Comparison of ENCODE assay signal across 1 cellular context in genomic region chr19:3762501-3763459, GRCh38.
TF ChIP-seq lines count a peak whose summit lies in the region.

Gene MRPL54, plus strand, starts transcription at chr19:3762682. Its CDS starts 19 bp downstream, at chr19:3762701.

TF ChIP-seq in K562, 482 proteins besides CTCF, POLR2A, EP300 and RAD21 (continued from another document and continues in another):
- TF ChIP-seq YY1 (IDR thresholded peaks at IDR 0.05; ENCODE audit: borderline replicate concordance in 1 of 3, control insufficient read depth in 1 of 3, extremely low read depth in 1 of 3, insufficient read depth in 3 of 3, insufficient read length in 1 of 3, insufficient replicate concordance in 2 of 3, low read depth in 1 of 3, low read length in 2 of 3) (peak in 2 of 3 experiments; percentile 81 to 86), CREB1 (IDR thresholded peaks at IDR 0.05) (peak; percentile 95), CREB1 (CRISPR knock-in tag; IDR thresholded peaks at IDR 0.05) (peak; percentile 91), E2F1 (CRISPR knock-in tag; IDR thresholded peaks at IDR 0.05) (0 out of 2 replicates have a peak, but pooled peaks have one; percentile 6), ZNF143 (CRISPR knock-in tag; IDR thresholded peaks at IDR 0.05) (peak; percentile 88), RUNX1 (IDR thresholded peaks at IDR 0.05; ENCODE audit: low read depth) (0 out of 2 replicates have a peak, but pooled peaks have one; percentile 10), ZNF717 (CRISPR knock-in tag; IDR thresholded peaks at IDR 0.05) (no peak), NFATC3 (IDR thresholded peaks at IDR 0.05) (0 out of 2 replicates have a peak, but pooled peaks have one; percentile 34), PTTG1 (tag; IDR thresholded peaks at IDR 0.05; ENCODE audit: low read depth) (no peak), GATAD2B (IDR thresholded peaks at IDR 0.05; ENCODE audit: borderline replicate concordance) (no peak), ZNF639 (CRISPR knock-in tag; conservative IDR thresholded peaks at IDR 0.05 in 1 of 2, IDR thresholded peaks at IDR 0.05 in 1 of 2) (peak in 1 of 2 experiments; percentile 0; a peak in 1 of 4 replicates), NBN (IDR thresholded peaks at IDR 0.05; ENCODE audit: low read depth) (peak; percentile 75), ZBED1 (IDR thresholded peaks at IDR 0.05) (no peak), ZNF23 (CRISPR knock-in tag; IDR thresholded peaks at IDR 0.05) (0 out of 2 replicates have a peak, but pooled peaks have one; percentile 26), JUNB (CRISPR knock-in tag; conservative IDR thresholded peaks at IDR 0.05) (no peak), POLR2AphosphoS2 (IDR thresholded peaks at IDR 0.05; ENCODE audit: low read length) (no peak), SRF (CRISPR knock-in tag; IDR thresholded peaks at IDR 0.05) (peak in 1 of 2 experiments; percentile 83; a peak in 2 of 4 replicates), SREBF2 (CRISPR knock-in tag; IDR thresholded peaks at IDR 0.05) (no peak), ZNF830 (CRISPR knock-in tag; IDR thresholded peaks at IDR 0.05) (no peak), ZKSCAN1 (IDR thresholded peaks at IDR 0.05; ENCODE audit: low read depth, low read length) (no peak), RCOR1 (IDR thresholded peaks at IDR 0.05; ENCODE audit: borderline replicate concordance in 1 of 2, low read depth in 2 of 2, low read length in 2 of 2) (peak in 1 of 2 experiments; percentile 28; a peak in 1 of 4 replicates), NFE2 (IDR thresholded peaks at IDR 0.05; ENCODE audit: low read depth) (no peak), ZC3H8 (IDR thresholded peaks at IDR 0.05) (no peak), CLOCK (CRISPR knock-in tag; IDR thresholded peaks at IDR 0.05; ENCODE audit: borderline replicate concordance) (no peak), ZNF76 (CRISPR knock-in tag; IDR thresholded peaks at IDR 0.05; ENCODE audit: borderline replicate concordance) (no peak), ZNF707 (CRISPR knock-in tag; conservative IDR thresholded peaks at IDR 0.05) (no peak), DEAF1 (CRISPR knock-in tag; IDR thresholded peaks at IDR 0.05) (no peak; the same call in none of the 2 replicates), ZNF165 (CRISPR knock-in tag; IDR thresholded peaks at IDR 0.05; ENCODE audit: borderline replicate concordance) (no peak), E2F5 (CRISPR knock-in tag; IDR thresholded peaks at IDR 0.05) (no peak; the same call in 1 of the 2 replicates), ZNF3 (CRISPR knock-in tag; IDR thresholded peaks at IDR 0.05) (no peak), ZNF778 (CRISPR knock-in tag; IDR thresholded peaks at IDR 0.05) (no peak), SOX6 (IDR thresholded peaks at IDR 0.05) (no peak), ZNF668 (CRISPR knock-in tag; IDR thresholded peaks at IDR 0.05) (no peak), ELK1 (CRISPR knock-in tag; IDR thresholded peaks at IDR 0.05) (no peak), TFAM (CRISPR knock-in tag; conservative IDR thresholded peaks at IDR 0.05) (no peak), ARID1B (IDR thresholded peaks at IDR 0.05) (no peak; the same call in 1 of the 2 replicates), ETS2 (tag; IDR thresholded peaks at IDR 0.05; ENCODE audit: borderline replicate concordance, poor library complexity, severe bottlenecking) (no peak), STAT5A (IDR thresholded peaks at IDR 0.05; ENCODE audit: borderline replicate concordance, low read length) (no peak), ZNF780A (CRISPR knock-in tag; IDR thresholded peaks at IDR 0.05) (no peak), ZNF785 (CRISPR knock-in tag; IDR thresholded peaks at IDR 0.05) (no peak), CREM (IDR thresholded peaks at IDR 0.05; ENCODE audit: low read depth) (peak; percentile 98), HLTF (IDR thresholded peaks at IDR 0.05) (no peak), MTF1 (CRISPR knock-in tag; IDR thresholded peaks at IDR 0.05; ENCODE audit: borderline replicate concordance) (no peak), U2AF1 (optimal IDR thresholded peaks at IDR 0.05; ENCODE audit: low read depth, low read length) (no peak), HMGN3 (IDR thresholded peaks at IDR 0.05; ENCODE audit: borderline replicate concordance, extremely low read depth, insufficient read length, low read depth, low read length) (peak; percentile 60), EWSR1 (IDR thresholded peaks at IDR 0.05; ENCODE audit: borderline replicate concordance, low read depth, partially characterized antibody) (no peak), CSDE1 (IDR thresholded peaks at IDR 0.05) (no peak; a peak in 1 of 4 replicates), RBM39 (optimal IDR thresholded peaks at IDR 0.05; ENCODE audit: low read depth, low read length) (no peak), SMAD3 (CRISPR knock-in tag; conservative IDR thresholded peaks at IDR 0.05) (peak; percentile 77), NFIC (IDR thresholded peaks at IDR 0.05) (0 out of 2 replicates have a peak, but pooled peaks have one; percentile 32), NCOA6 (IDR thresholded peaks at IDR 0.05) (no peak)
- TF ChIP-seq, protein P1, sequence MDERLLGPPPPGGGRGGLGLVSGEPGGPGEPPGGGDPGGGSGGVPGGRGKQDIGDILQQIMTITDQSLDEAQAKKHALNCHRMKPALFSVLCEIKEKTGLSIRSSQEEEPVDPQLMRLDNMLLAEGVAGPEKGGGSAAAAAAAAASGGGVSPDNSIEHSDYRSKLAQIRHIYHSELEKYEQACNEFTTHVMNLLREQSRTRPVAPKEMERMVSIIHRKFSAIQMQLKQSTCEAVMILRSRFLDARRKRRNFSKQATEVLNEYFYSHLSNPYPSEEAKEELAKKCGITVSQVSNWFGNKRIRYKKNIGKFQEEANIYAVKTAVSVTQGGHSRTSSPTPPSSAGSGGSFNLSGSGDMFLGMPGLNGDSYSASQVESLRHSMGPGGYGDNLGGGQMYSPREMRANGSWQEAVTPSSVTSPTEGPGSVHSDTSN (CRISPR knock-in tag; IDR thresholded peaks at IDR 0.05; ENCODE audit: low read depth): no peak
- TF ChIP-seq, protein P1 (tag; conservative IDR thresholded peaks at IDR 0.05; ENCODE audit: low read depth): no peak
- TF ChIP-seq, protein P2, sequence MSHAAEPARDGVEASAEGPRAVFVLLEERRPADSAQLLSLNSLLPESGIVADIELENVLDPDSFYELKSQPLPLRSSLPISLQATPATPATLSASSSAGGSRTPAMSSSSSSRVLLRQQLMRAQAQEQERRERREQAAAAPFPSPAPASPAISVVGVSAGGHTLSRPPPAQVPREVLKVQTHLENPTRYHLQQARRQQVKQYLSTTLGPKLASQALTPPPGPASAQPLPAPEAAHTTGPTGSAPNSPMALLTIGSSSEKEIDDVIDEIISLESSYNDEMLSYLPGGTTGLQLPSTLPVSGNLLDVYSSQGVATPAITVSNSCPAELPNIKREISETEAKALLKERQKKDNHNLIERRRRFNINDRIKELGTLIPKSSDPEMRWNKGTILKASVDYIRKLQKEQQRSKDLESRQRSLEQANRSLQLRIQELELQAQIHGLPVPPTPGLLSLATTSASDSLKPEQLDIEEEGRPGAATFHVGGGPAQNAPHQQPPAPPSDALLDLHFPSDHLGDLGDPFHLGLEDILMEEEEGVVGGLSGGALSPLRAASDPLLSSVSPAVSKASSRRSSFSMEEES (CRISPR knock-in tag; IDR thresholded peaks at IDR 0.05): no peak
- TF ChIP-seq, protein P3, sequence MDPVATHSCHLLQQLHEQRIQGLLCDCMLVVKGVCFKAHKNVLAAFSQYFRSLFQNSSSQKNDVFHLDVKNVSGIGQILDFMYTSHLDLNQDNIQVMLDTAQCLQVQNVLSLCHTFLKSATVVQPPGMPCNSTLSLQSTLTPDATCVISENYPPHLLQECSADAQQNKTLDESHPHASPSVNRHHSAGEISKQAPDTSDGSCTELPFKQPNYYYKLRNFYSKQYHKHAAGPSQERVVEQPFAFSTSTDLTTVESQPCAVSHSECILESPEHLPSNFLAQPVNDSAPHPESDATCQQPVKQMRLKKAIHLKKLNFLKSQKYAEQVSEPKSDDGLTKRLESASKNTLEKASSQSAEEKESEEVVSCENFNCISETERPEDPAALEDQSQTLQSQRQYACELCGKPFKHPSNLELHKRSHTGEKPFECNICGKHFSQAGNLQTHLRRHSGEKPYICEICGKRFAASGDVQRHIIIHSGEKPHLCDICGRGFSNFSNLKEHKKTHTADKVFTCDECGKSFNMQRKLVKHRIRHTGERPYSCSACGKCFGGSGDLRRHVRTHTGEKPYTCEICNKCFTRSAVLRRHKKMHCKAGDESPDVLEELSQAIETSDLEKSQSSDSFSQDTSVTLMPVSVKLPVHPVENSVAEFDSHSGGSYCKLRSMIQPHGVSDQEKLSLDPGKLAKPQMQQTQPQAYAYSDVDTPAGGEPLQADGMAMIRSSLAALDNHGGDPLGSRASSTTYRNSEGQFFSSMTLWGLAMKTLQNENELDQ (CRISPR knock-in tag; IDR thresholded peaks at IDR 0.05; ENCODE audit: borderline replicate concordance): no peak
